9 cellular contexts compared by ENCODE assay signal in the genomic region with DNA sequence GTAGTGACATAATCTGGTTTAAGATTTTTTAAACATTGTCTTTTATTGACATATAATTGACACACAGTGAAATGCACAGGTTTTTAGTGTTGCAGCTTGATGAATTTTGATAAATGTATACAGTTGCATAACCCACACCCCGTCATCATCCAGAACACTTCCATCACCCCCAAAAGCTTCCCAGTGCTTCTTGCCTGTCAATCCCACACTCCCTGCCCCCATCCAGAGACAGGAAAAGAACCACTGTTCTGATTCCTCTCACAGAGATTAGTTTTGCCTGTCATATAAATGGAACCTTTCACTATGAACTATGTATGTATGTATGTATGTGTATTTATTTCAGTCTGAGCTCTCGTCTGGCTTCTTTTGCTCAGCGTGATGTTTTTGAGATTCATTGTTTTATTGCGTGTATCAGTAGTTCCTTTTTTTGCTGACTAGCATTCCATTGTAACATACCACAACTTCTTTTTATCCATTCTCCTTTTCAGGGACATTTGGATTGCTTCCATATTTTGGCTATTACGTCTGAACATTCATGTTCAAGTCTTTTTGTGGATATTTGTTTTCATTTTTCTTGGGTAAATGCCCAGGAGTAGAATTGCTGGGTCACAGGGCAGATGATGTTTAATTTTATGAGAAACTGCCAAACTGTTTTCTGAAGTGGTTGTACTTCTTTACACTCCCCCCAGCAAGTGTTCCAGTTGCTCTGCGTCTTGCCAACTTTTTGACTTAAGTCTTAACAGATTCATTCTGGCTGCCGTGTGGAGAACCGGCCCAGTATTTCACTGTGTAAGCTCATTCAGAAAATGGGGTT. TPM values are rescaled to one million over a fixed set of nuclear protein-coding genes. Genes with fewer than 3 reads are reported as not detected.
A peak's percentile ranks its signal among the peaks of the same experiment; 100 is the strongest.
DNase-seq lines count a peak whose midpoint lies in the region; ATAC-seq, FAIRE-seq and TF ChIP-seq lines count a peak whose summit lies in the region.
"Had no signal": no experiment of that assay in that cellular context is flagged by ENCODE, and none has a peak within 500 bp of the region (broad histone marks: within the 10 kb centered on the region; RNA-seq: fewer than 3 reads in every experiment).

No MANE protein-coding gene starts in this region.

- CTCF ChIA-PET in CD4-positive, alpha-beta memory T cell (lab: Charles Lee; ENCODE audit: partially characterized antibody), result interaction anchor here (1.1 to 1.7 kb wide), 4 partner anchors 8 to 40 kb away, joined by 3 to 7 read pairs (median 5); partner anchors contain the start of gene MTOR

- TF ChIP-seq POLR2A in GM12891 (IDR thresholded peaks at IDR 0.05; ENCODE audit: low read depth, low read length), result no peak

- H3K4me3 ChIP-seq in CD4-positive, alpha-beta memory T cell (ENCODE audit: low read length in 2 of 2), result peak overlapping the region in 1 of 2 donors; percentile 7

- H3K27ac Mint-ChIP-seq in CD4-positive, alpha-beta memory T cell, result peak overlapping the region; percentile 43 to 98 (median 81)

- peaks cover 54 to 85% (median 74%) of the 10 kb centered on the region in 4 donors for H3K4me1 Mint-ChIP-seq in CD4-positive, alpha-beta memory T cell

- peaks cover 43 to 60% of the 10 kb centered on the region in 2 donors for H3K36me3 Mint-ChIP-seq in CD4-positive, alpha-beta memory T cell

- intact Hi-C loops in CD4-positive, alpha-beta memory T cell (cut with micrococcal nuclease), result no loop called here

- peaks cover 14% of the 10 kb centered on the region for H3K36me3 ChIP-seq in CD4-positive, alpha-beta memory T cell (ENCODE audit: insufficient read depth, low read length)

- no peaks in the 10 kb centered on the region for H3K27me3 ChIP-seq in CD4-positive, alpha-beta memory T cell (ENCODE audit: insufficient read depth, low read length)

- no peaks in the 10 kb centered on the region for H3K9me3 Mint-ChIP-seq in CD4-positive, alpha-beta memory T cell

- H3K27ac ChIP-seq in CD4-positive, alpha-beta memory T cell (ENCODE audit: low read depth, low read length), result peak overlapping the region; percentile 41

- POLR2A ChIA-PET in CD4-positive, alpha-beta memory T cell (lab: Charles Lee; ENCODE audit: partially characterized antibody), result interaction anchor here (0.7 to 3.6 kb wide), 5 partner anchors 9 to 382 kb away, joined by 3 to 29 read pairs (median 8); partner anchors contain the start of genes FBXO6, MTOR and UBIAD1

- no peak for DNase-seq in CD4-positive, alpha-beta memory T cell
- peak; percentile 89 for DNase-seq in NCI-H446 treated with DMSO at 0.1 percent for 48 hours (lab: John Stamatoyannopoulos, UW)
- peak; percentile 73 for DNase-seq in dermis blood vessel endothelial cell
- no peak for DNase-seq in omental fat pad (ENCODE audit: low spot score)
- DNase-seq in OCI-M1 (lab: John Stamatoyannopoulos, UW), result no peak
- DNase-seq in GM12891 (ENCODE audit: insufficient read length, low spot score), result no peak
- DNase-seq in C1 segment of cervical spinal cord (lab: John Stamatoyannopoulos, UW), result no peak
- DNase-seq: NCI-H524 treated with DMSO at 0.1 percent for 48 hours had no signal

- no peaks in the 10 kb centered on the region for H3K9me3 ChIP-seq in CD4-positive, alpha-beta memory T cell (ENCODE audit: control insufficient read depth in 1 of 2, low read length in 2 of 2)

- TF ChIP-seq CTCF in omental fat pad (IDR thresholded peaks at IDR 0.05), result no peak

- peak; percentile 28 for ATAC-seq in omental fat pad (ENCODE audit: low FRiP score)
- ATAC-seq in HG03378 (IDR thresholded peaks at IDR 0.05; ENCODE audit: unreplicated experiment), result no peak

- H3K4me3 Mint-ChIP-seq in CD4-positive, alpha-beta memory T cell, result peak overlapping the region in 7 of 8 donors; percentile 18 to 74 (median 59)

- peaks cover 83% of the 10 kb centered on the region for H3K4me1 ChIP-seq in CD4-positive, alpha-beta memory T cell (ENCODE audit: insufficient read depth, low read length)

- no peak for FAIRE-seq in GM12891 (lab: Jason Lieb, UNC)

- H3K27me3 Mint-ChIP-seq in CD4-positive, alpha-beta memory T cell, result no peaks in the 10 kb centered on the region

TF ChIP-seq in GM12891, 5 proteins besides CTCF, POLR2A, EP300 and RAD21:
- TF ChIP-seq TAF1 (IDR thresholded peaks at IDR 0.05; ENCODE audit: low read depth, low read length), result no peak
- TF ChIP-seq PAX5 (IDR thresholded peaks at IDR 0.05; ENCODE audit: insufficient read depth, low read length, severe bottlenecking), result no peak
- TF ChIP-seq POLR2AphosphoS5 (IDR thresholded peaks at IDR 0.05; ENCODE audit: low read depth, low read length), result no peak
- TF ChIP-seq SPI1 (IDR thresholded peaks at IDR 0.05; ENCODE audit: low read depth, low read length), result no peak
- no peak for TF ChIP-seq POU2F2 (IDR thresholded peaks at IDR 0.05; ENCODE audit: low read depth, low read length)
TF ChIP-seq in GM12891: peak in this region for 0.

RNA-seq across cellular contexts. Expression of gene UBIAD1, which starts 8.7 kb away (rescaled TPM):
- 10 to 100 TPM; 30.3 to 33.0 TPM for total RNA-seq in CD4-positive, alpha-beta memory T cell
- 10 to 100 TPM; 42.3 to 51.9 TPM for polyA plus RNA-seq in CD4-positive, alpha-beta memory T cell
- total RNA-seq in dermis blood vessel endothelial cell, result 12.3 and 12.8 TPM in 2 replicates
- 10 to 100 TPM in 3 of 4 donors, 1 to 10 TPM in 1; 9.3 to 28.2 (median 12.2) TPM for total RNA-seq in omental fat pad
- 6.6 TPM for polyA plus RNA-seq in GM12891 (2012; ENCODE audit: low read depth, missing spikeins)

RNA-seq across cellular contexts. Expression of gene MTOR, which starts 19.4 kb away (rescaled TPM):
- 10 to 100 TPM; 41.4 to 46.8 TPM for total RNA-seq in CD4-positive, alpha-beta memory T cell
- 1 to 10 TPM; 3.4 to 9.0 TPM for polyA plus RNA-seq in CD4-positive, alpha-beta memory T cell
- total RNA-seq in dermis blood vessel endothelial cell, result 63.5 and 86.6 TPM in 2 replicates
- 10 to 100 TPM; 38.0 to 48.2 (median 43.6) TPM for total RNA-seq in omental fat pad
- 15.2 TPM for polyA plus RNA-seq in GM12891 (2012; ENCODE audit: low read depth, missing spikeins)

Comparison
In these comparisons a context has a peak if more than half of its experiments do, and no peak if none do; other contexts are left out.
1. DNase-seq: peak in NCI-H446 treated with DMSO at 0.1 percent for 48 hours (single experiment) and dermis blood vessel endothelial cell (single experiment); none in CD4-positive, alpha-beta memory T cell (0 of 5), omental fat pad (single experiment), OCI-M1 (single experiment), GM12891 (single experiment) and C1 segment of cervical spinal cord (0 of 14).